Comparison of ENCODE assay signal across 9 cellular contexts in the genomic region with DNA sequence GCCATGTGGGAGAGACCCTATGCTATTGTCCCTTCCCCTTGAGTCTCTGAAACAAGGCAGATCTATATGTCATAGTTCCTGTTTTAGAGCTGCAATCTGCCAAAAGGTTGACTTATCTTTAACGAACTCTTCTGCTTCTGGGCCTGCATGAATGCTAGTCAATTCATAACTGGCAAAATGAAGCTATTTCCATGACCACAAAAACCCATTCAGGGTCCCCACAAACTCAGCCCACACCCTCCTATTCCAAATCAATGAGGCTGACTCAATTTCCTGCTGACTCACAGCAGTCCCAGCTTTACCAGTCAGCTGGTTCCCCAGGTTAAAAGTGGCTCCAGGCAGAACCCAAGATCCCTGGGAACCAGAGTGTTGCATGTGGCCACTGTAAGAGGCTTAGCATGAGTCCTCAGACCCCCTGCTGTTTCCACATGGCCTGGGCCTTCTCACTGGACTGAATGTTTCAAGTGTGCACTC. TPM values are rescaled to one million over a fixed set of nuclear protein-coding genes. Genes with fewer than 3 reads are reported as not detected.
A peak's percentile ranks its signal among the peaks of the same experiment; 100 is the strongest.
DNase-seq lines count a peak whose midpoint lies in the region; ATAC-seq, FAIRE-seq and TF ChIP-seq lines count a peak whose summit lies in the region.
"Had no signal": no experiment of that assay in that cellular context is flagged by ENCODE, and none has a peak within 500 bp of the region (broad histone marks: within the 10 kb centered on the region; RNA-seq: fewer than 3 reads in every experiment).

No MANE protein-coding gene starts in this region.

- no peak for TF ChIP-seq RAD21 in GM12878 (IDR thresholded peaks at IDR 0.05; ENCODE audit: insufficient read depth, low read depth, low read length)

- H3K27me3 ChIP-seq in GM12878 (replicated peaks in 1 of 2; ENCODE audit: control insufficient read depth in 2 of 2, insufficient read depth in 2 of 2, low read length in 1 of 2), result no peaks in the 10 kb centered on the region

- intact Hi-C loops in GM12878 (cut with micrococcal nuclease; ENCODE audit: unreplicated experiment), result no loop called here
- intact Hi-C loops in Right ventricle myocardium superior (cut with DNase I), result no loop called here

- H3K36me3 ChIP-seq in GM12878 (ENCODE audit: control insufficient read depth in 2 of 2, insufficient read depth in 2 of 2, low read length in 1 of 2), result no peaks in the 10 kb centered on the region

- no peak for TF ChIP-seq CTCF in GM12878 (IDR thresholded peaks at IDR 0.05 in 2 of 3, conservative IDR thresholded peaks at IDR 0.05 in 1 of 3; ENCODE audit: control insufficient read depth in 2 of 3, extremely low read depth in 1 of 3, insufficient read depth in 1 of 3, low read depth in 3 of 3, low read length in 3 of 3)

- POLR2A ChIA-PET in GM12878 (lab: Charles Lee), result no interaction called here

- H3K27ac ChIP-seq in GM12878 (ENCODE audit: control insufficient read depth, insufficient read depth), result no peak overlapping the region
- H3K27ac ChIP-seq: HL-60 had no signal

- CTCF ChIA-PET in GM12878 (lab: Yijun Ruan, JAX), result interaction anchor here (1.3 kb wide), 1 partner anchor 282 kb away, joined by 3 read pairs; no protein-coding TSS in a partner anchor

- in situ Hi-C loops in GM12878 (cut with MboI), result no loop called here

- H2AFZ ChIP-seq in GM12878 (ENCODE audit: control insufficient read depth, low read depth, low read length), result no peak overlapping the region

- H4K20me1 ChIP-seq in GM12878 (ENCODE audit: control insufficient read depth, insufficient read depth), result no peaks in the 10 kb centered on the region

- SMC1A ChIA-PET in GM12878 (lab: Charles Lee; ENCODE audit: uncharacterized antibody, unreplicated experiment), result no interaction called here

- WGBS in GM12878 (ENCODE audit: insufficient coverage, insufficient replicate concordance, low lambda C conversion rate, missing lambda C conversion rate), result 9% methylated on average over 1 of the region's 1 CpG

- H3K4me2 ChIP-seq in GM12878 (ENCODE audit: control insufficient read depth, insufficient read depth), result no peak overlapping the region

- no peaks in the 10 kb centered on the region for H3K79me2 ChIP-seq in GM12878 (ENCODE audit: control insufficient read depth, insufficient read depth, low read length)

- no peak overlapping the region for H3K9ac ChIP-seq in GM12878 (ENCODE audit: control insufficient read depth, insufficient read depth, low read length)

- FAIRE-seq in GM12878 (lab: Jason Lieb, UNC), result no peak
- no peak for FAIRE-seq in urothelium cell line (lab: Jason Lieb, UNC)

- ATAC-seq in GM21381 (IDR thresholded peaks at IDR 0.05; ENCODE audit: unreplicated experiment), result peak; percentile 67
- peak; percentile 67 for ATAC-seq in HG03469 (IDR thresholded peaks at IDR 0.05; ENCODE audit: unreplicated experiment)
- peak; percentile 71 for ATAC-seq in GM12878
- no peak for ATAC-seq in Right ventricle myocardium superior (ENCODE audit: poor library complexity)

- H3K4me1 ChIP-seq in GM12878 (ENCODE audit: control insufficient read depth, insufficient read depth, low read length), result peaks cover 11% of the 10 kb centered on the region

- no peak for TF ChIP-seq EP300 in GM12878 (IDR thresholded peaks at IDR 0.05; ENCODE audit: borderline replicate concordance in 1 of 2, control insufficient read depth in 1 of 2, low read depth in 2 of 2, low read length in 2 of 2)

- DNase-seq in EL (peak; percentile 97), GM12878 (ENCODE audit: low read depth, low spot score) (peak; percentile 39), urothelium cell line (ENCODE audit: low spot score) (peak; percentile 31), Right ventricle myocardium superior (no peak), UCSD-AML1 (lab: John Stamatoyannopoulos, UW; ENCODE audit: unreplicated experiment) (no peak), 8988T (no peak)

- no TSS peak for BruUV-seq in GM12878 (replicated peaks; lab: Mats Ljungman, UMichigan)

- H3K4me3 ChIP-seq in GM12878, result no peak overlapping the region

- no peaks in the 10 kb centered on the region; the same call in 2 of the 3 replicates for H3K9me3 ChIP-seq in GM12878 (replicated peaks; ENCODE audit: control insufficient read depth, insufficient read depth, low read length)

- no peak for TF ChIP-seq POLR2A in GM12878 (IDR thresholded peaks at IDR 0.05; ENCODE audit: low read depth, low read length)

- RAD21 ChIA-PET in GM12878 (lab: Charles Lee; ENCODE audit: unreplicated experiment), result no interaction called here

TF ChIP-seq in GM12878, 131 proteins besides CTCF, POLR2A, EP300 and RAD21 (continues in another document):
- TF ChIP-seq TCF12 (IDR thresholded peaks at IDR 0.05; ENCODE audit: low read depth, low read length) (no peak), EED (IDR thresholded peaks at IDR 0.05; ENCODE audit: low read depth) (peak; percentile 87), PAX5 (IDR thresholded peaks at IDR 0.05; ENCODE audit: borderline replicate concordance, low read depth, low read length) (0 out of 2 replicates have a peak, but pooled peaks have one; percentile 24), CBFB (IDR thresholded peaks at IDR 0.05; ENCODE audit: low read depth) (no peak), BHLHE40 (IDR thresholded peaks at IDR 0.05; ENCODE audit: borderline replicate concordance in 1 of 2, low read depth in 2 of 2, low read length in 1 of 2) (no peak), FOS (IDR thresholded peaks at IDR 0.05; ENCODE audit: borderline replicate concordance, extremely low read depth, insufficient read length) (no peak), NFIC (IDR thresholded peaks at IDR 0.05; ENCODE audit: low read depth, low read length) (peak; percentile 85), NFXL1 (IDR thresholded peaks at IDR 0.05; ENCODE audit: borderline replicate concordance) (no peak), JUNB (IDR thresholded peaks at IDR 0.05) (peak; percentile 75), RUNX3 (IDR thresholded peaks at IDR 0.05; ENCODE audit: low read length) (peak; percentile 96), ZNF24 (IDR thresholded peaks at IDR 0.05) (no peak), NR2C1 (IDR thresholded peaks at IDR 0.05) (no peak), IKZF2 (IDR thresholded peaks at IDR 0.05) (peak; percentile 29 to 36; a peak in 2 of 4 replicates), CREB1 (IDR thresholded peaks at IDR 0.05; ENCODE audit: low read depth) (no peak), BACH1 (IDR thresholded peaks at IDR 0.05; ENCODE audit: borderline replicate concordance) (no peak), EZH2 (IDR thresholded peaks at IDR 0.05; ENCODE audit: borderline replicate concordance, control insufficient read depth, low read depth, low read length) (no peak), MEF2A (IDR thresholded peaks at IDR 0.05; ENCODE audit: insufficient read depth, low read depth, low read length) (0 out of 2 replicates have a peak, but pooled peaks have one; percentile 31), SMARCA5 (IDR thresholded peaks at IDR 0.05) (no peak), MTA2 (IDR thresholded peaks at IDR 0.05; ENCODE audit: low read depth) (no peak), CEBPB (IDR thresholded peaks at IDR 0.05; ENCODE audit: borderline replicate concordance in 1 of 2, low read depth in 2 of 2, low read length in 2 of 2) (no peak), IKZF1 (conservative IDR thresholded peaks at IDR 0.05) (no peak), WRNIP1 (IDR thresholded peaks at IDR 0.05; ENCODE audit: borderline replicate concordance, low read depth, low read length) (no peak), PBX3 (IDR thresholded peaks at IDR 0.05; ENCODE audit: insufficient replicate concordance, low read depth, low read length) (no peak)

RNA-seq across cellular contexts. Expression of gene SOD3, which starts 25.2 kb away (rescaled TPM):
- total RNA-seq in GM12878 (2013; cell fraction: nucleolus; rRNA removed), result not detected in 2 replicates
- total RNA-seq in GM12878 (2014; rRNA removed) (not detected in 2 replicates), GM12878 (2014; rRNA removed; fragmentation: Illumina TruSeq; extraction: Trizol) (not detected in 2 replicates), GM12878 (2021) (not detected in 2 replicates), Right ventricle myocardium superior (62.4 TPM)
- polyA plus RNA-seq in GM12878 (2011; ENCODE audit: low read depth), result not detected
- polyA plus RNA-seq in GM12878 (2011; rRNA removed) (not detected in 2 replicates), GM12878 (2014; fragmentation: Illumina TruSeq; extraction: Trizol) (not detected in 2 replicates), GM12878 (2014; fragmentation: Nextera tagmentation; extraction: Ambion mirVana) (not detected), GM12878 (2014; rRNA removed) (not detected in 2 replicates), GM12878 (2016; fragmentation: Nextera tagmentation; extraction: Ambion mirVana) (not detected)
- polyA plus RNA-seq in GM12878 (2011; cell fraction: cytosol; rRNA removed), result not detected in 2 replicates
- polyA plus RNA-seq in GM12878 (2011; cell fraction: nucleus; rRNA removed), result not detected in 2 replicates
- polyA plus RNA-seq in GM12878 (2012), result not detected in 2 replicates
- not detected in 2 replicates for polyA minus RNA-seq in GM12878 (2011; rRNA and poly(A)+ RNA removed)
- not detected in 2 replicates for polyA minus RNA-seq in GM12878 (2011; cell fraction: cytosol; rRNA and poly(A)+ RNA removed)
- polyA minus RNA-seq in GM12878 (2011; cell fraction: nucleus; rRNA and poly(A)+ RNA removed), result not detected in 2 replicates

Comparison
In these comparisons a context has a peak if more than half of its experiments do, and no peak if none do; other contexts are left out.
1. DNase-seq: peak in EL (single experiment), GM12878 (single experiment) and urothelium cell line (single experiment); none in Right ventricle myocardium superior (single experiment), UCSD-AML1 (single experiment) and 8988T (single experiment).
2. RNA of gene SOD3, which starts 25.2 kb away (total RNA-seq): 62.4 TPM in Right ventricle myocardium superior (single experiment); not detected in GM12878; every median in the first group is over 10 times any median in the second.